In the genomic region with DNA sequence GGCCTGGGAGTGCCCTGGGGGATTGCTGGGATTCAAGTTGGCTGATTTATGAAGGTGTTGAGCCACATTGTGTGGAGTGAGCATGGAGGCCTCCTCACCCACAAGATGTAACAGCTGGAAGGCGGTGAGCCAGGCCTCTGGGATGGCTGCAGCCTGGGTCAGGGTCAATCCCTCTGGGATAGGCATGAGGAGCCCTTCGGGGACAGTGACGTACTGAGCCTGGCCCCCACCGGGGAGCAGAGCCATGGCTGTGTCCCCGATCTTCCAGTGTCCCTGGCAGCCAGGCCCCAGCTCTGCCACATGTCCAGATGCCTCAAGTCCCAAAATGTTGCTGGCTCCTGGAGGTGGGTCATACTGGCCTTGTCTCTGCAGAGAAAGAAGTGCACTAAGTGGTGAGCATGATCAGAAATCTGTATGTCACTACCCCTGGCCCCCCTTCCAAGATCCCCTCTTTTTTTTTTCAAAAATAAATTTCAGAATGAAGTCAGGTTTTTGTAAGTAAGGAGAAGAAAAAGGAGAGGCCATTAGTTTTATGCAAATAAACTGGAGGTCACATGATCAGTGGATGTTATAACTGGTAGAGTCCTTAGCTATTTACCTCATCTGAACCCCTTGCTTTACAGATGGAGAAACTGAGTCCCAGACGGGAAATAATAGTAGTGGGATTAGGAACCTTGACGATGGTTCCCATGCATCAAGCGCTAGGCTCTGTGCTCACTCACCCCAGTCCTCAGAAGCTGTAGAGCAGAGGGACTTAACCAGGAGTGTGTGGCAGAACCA, we compare ENCODE assay signal across 8 cellular contexts. TPM values are rescaled to one million over a fixed set of nuclear protein-coding genes. Genes with fewer than 3 reads are reported as not detected.
DNase-seq lines count a peak whose midpoint lies in the region; ATAC-seq and TF ChIP-seq lines count a peak whose summit lies in the region.

No MANE protein-coding gene starts in this region.

- H3K9me3 ChIP-seq in Peyer's patch (no peaks in the 10 kb centered on the region), neuronal stem cell (replicated peaks in 1 of 2; ENCODE audit: control insufficient read depth in 2 of 2, insufficient read depth in 1 of 2, low read depth in 1 of 2, low read length in 2 of 2) (no peaks in the 10 kb centered on the region)

- peaks cover 10% of the 10 kb centered on the region for H3K4me1 Mint-ChIP-seq in Calu3 (ENCODE audit: low read depth, unreplicated experiment)

- peak overlapping the region; percentile 58 for H3K18ac ChIP-seq in neuronal stem cell (ENCODE audit: low read length)

- no peak overlapping the region for H2BK12ac ChIP-seq in neuronal stem cell (ENCODE audit: low read length)

- no peak overlapping the region for H3K14ac ChIP-seq in neuronal stem cell (ENCODE audit: low read length)

- H3K36me3 ChIP-seq in Peyer's patch (peaks cover 0 to 39% (median 0%) of the 10 kb centered on the region in 3 donors), neuronal stem cell (replicated peaks in 1 of 2; ENCODE audit: control insufficient read depth in 2 of 2, insufficient read depth in 2 of 2, low read length in 2 of 2) (peaks cover 15 to 44% of the 10 kb centered on the region in 2 donors)

- no CpG with 5 or more reads among the region's 8 CpGs for WGBS in neuronal stem cell (ENCODE audit: extremely low coverage in 2 of 2, insufficient read length in 2 of 2, insufficient replicate concordance in 1 of 2), 2 donors

- H3K9me3 Mint-ChIP-seq in Calu3 (ENCODE audit: low read depth, unreplicated experiment), result no peaks in the 10 kb centered on the region

- no TSS peak for BruUV-seq in Calu3 (replicated peaks; lab: Mats Ljungman, UMichigan)

- H3K27ac Mint-ChIP-seq in Calu3 (ENCODE audit: unreplicated experiment), result no peak overlapping the region

- CTCF ChIA-PET in Calu3 (lab: Charles Lee), result interaction anchor here (0.5 to 2.0 kb wide), 6 partner anchors 39 to 355 kb away, joined by 3 to 14 read pairs (median 4); a partner anchor contains a TSS

- TF ChIP-seq CTCF in Calu3 (IDR thresholded peaks at IDR 0.05; ENCODE audit: unreplicated experiment) (no peak), Peyer's patch (IDR thresholded peaks at IDR 0.05) (no peak)

- no peaks in the 10 kb centered on the region for H3K27me3 ChIP-seq in Peyer's patch
- H3K27me3 ChIP-seq in neuronal stem cell (ENCODE audit: control insufficient read depth in 3 of 3, insufficient read depth in 3 of 3, low read depth in 1 of 3, low read length in 3 of 3), result no peaks in the 10 kb centered on the region

- H2BK15ac ChIP-seq in neuronal stem cell (ENCODE audit: low read length), result no peak overlapping the region

- H3K79me1 ChIP-seq in neuronal stem cell (ENCODE audit: low read depth, low read length), result no peaks in the 10 kb centered on the region

- no peak for TF ChIP-seq POLR2A in Peyer's patch (IDR thresholded peaks at IDR 0.05)

- peak overlapping the region; percentile 39 to 60 (median 54) for H3K4me3 ChIP-seq in Peyer's patch
- peak overlapping the region; percentile 63 to 92 for H3K4me3 ChIP-seq in neuronal stem cell (ENCODE audit: low read length in 2 of 2)

- peak overlapping the region; percentile 94 for H2AFZ ChIP-seq in neuronal stem cell (ENCODE audit: low read length)

- no peak for DNase-seq in Calu3
- no peak for DNase-seq in Peyer's patch
- no peak for DNase-seq in epithelial cell of prostate (ENCODE audit: low read depth, low spot score)
- DNase-seq in neuronal stem cell (ENCODE audit: low spot score), result no peak
- no peak for DNase-seq in GDM1 (lab: John Stamatoyannopoulos, UW)
- DNase-seq in HuH-7 (ENCODE audit: low spot score), result no peak

- no peak overlapping the region for H3K4ac ChIP-seq in neuronal stem cell (ENCODE audit: low read length)

- peak overlapping the region; percentile 86 for H3K4me3 Mint-ChIP-seq in Calu3 (ENCODE audit: low read depth, unreplicated experiment)

- no peak overlapping the region for H4K8ac ChIP-seq in neuronal stem cell (ENCODE audit: low read depth, low read length)

- H3K4me1 ChIP-seq in Peyer's patch (peaks cover 0 to 8% (median 6%) of the 10 kb centered on the region in 4 donors), neuronal stem cell (ENCODE audit: control insufficient read depth in 2 of 2, insufficient read depth in 1 of 2, low read depth in 1 of 2, low read length in 2 of 2) (peaks cover 0 to 8% of the 10 kb centered on the region in 2 donors)

- no peak overlapping the region for H3K23ac ChIP-seq in neuronal stem cell (ENCODE audit: low read depth, low read length, poor library complexity)

- H2BK120ac ChIP-seq in neuronal stem cell (ENCODE audit: low read depth, low read length), result peak overlapping the region; percentile 63

- ATAC-seq in HG03159 (IDR thresholded peaks at IDR 0.05; ENCODE audit: unreplicated experiment), result no peak
- no peak for ATAC-seq in HG03469 (IDR thresholded peaks at IDR 0.05; ENCODE audit: unreplicated experiment)

- peak overlapping the region; percentile 22 for H4K91ac ChIP-seq in neuronal stem cell (ENCODE audit: low read depth, low read length, poor library complexity)

- peak overlapping the region; percentile 98 for H3K4me2 ChIP-seq in neuronal stem cell (ENCODE audit: insufficient read depth, low read length, poor library complexity, severe bottlenecking)

- H3K9ac ChIP-seq in neuronal stem cell (ENCODE audit: low read depth, low read length, poor library complexity), result no peak overlapping the region

- H3K27ac ChIP-seq in Peyer's patch (peak overlapping the region; percentile 80 to 96 (median 94)), epithelial cell of prostate (peak overlapping the region; percentile 98), neuronal stem cell (replicated peaks; ENCODE audit: low read length) (peak overlapping the region; percentile 98)

- no peak overlapping the region for H2BK5ac ChIP-seq in neuronal stem cell (ENCODE audit: low read length)

- H2AK5ac ChIP-seq in neuronal stem cell (ENCODE audit: low read depth, low read length), result peak overlapping the region; percentile 68

- intact Hi-C loops in Calu3 (cut with micrococcal nuclease; ENCODE audit: unreplicated experiment), result no loop called here

- no peaks in the 10 kb centered on the region for H3K27me3 Mint-ChIP-seq in Calu3 (ENCODE audit: unreplicated experiment)

- H3K36me3 Mint-ChIP-seq in Calu3 (ENCODE audit: insufficient read depth, unreplicated experiment), result peaks cover 44% of the 10 kb centered on the region

RNA-seq across cellular contexts. Expression of a gene that starts 1.7 kb away (rescaled TPM):
- total RNA-seq in Calu3 (2022) (13.9 TPM in 2 replicates), Peyer's patch (100 to 1,000 TPM in 3 of 4 donors, 10 to 100 TPM in 1; 87.5 to 371 (median 241) TPM)
- 14.8 TPM for polyA plus RNA-seq in neuronal stem cell (2013, experiment 1 of 2)
- polyA plus RNA-seq in neuronal stem cell (2013, experiment 2 of 2), result 15.7 TPM

RNA-seq across cellular contexts. Expression of a gene that starts 6.9 kb away (rescaled TPM):
- 112 and 125 TPM in 2 replicates for total RNA-seq in Calu3 (2022)
- 100 to 1,000 TPM in 2 of 4 donors, 10 to 100 TPM in 2; 75.9 to 138 (median 91.9) TPM for total RNA-seq in Peyer's patch
- 237 TPM for polyA plus RNA-seq in neuronal stem cell (2013, experiment 1 of 2)
- polyA plus RNA-seq in neuronal stem cell (2013, experiment 2 of 2), result 242 TPM

RNA-seq across cellular contexts. Expression of a gene that starts 33.4 kb away (rescaled TPM):
- 5.9 and 8.2 TPM in 2 replicates for total RNA-seq in Calu3 (2022)
- 10 to 100 TPM in 2 of 4 donors, 1 to 10 TPM in 2; 6.7 to 16.3 (median 10.9) TPM for total RNA-seq in Peyer's patch
- polyA plus RNA-seq in neuronal stem cell (2013, experiment 1 of 2), result 40.0 TPM
- polyA plus RNA-seq in neuronal stem cell (2013, experiment 2 of 2), result 38.5 TPM

RNA-seq across cellular contexts. Expression of a gene that starts 35.8 kb away (rescaled TPM):
- 13.4 and 17.2 TPM in 2 replicates for total RNA-seq in Calu3 (2022)
- total RNA-seq in Peyer's patch, result 1 to 10 TPM; 3.3 to 5.8 (median 3.7) TPM
- 11.0 TPM for polyA plus RNA-seq in neuronal stem cell (2013, experiment 1 of 2)
- 10.8 TPM for polyA plus RNA-seq in neuronal stem cell (2013, experiment 2 of 2)

RNA-seq across cellular contexts. Expression of a gene that starts 40.2 kb away (rescaled TPM):
- total RNA-seq in Calu3 (2022) (0.64 TPM in 1 of 2 replicates, not detected in the other), Peyer's patch (not detected)
- 0.99 TPM for polyA plus RNA-seq in neuronal stem cell (2013, experiment 1 of 2)
- polyA plus RNA-seq in neuronal stem cell (2013, experiment 2 of 2), result 1.1 TPM
